16 cellular contexts compared by ENCODE assay signal in the genomic region with DNA sequence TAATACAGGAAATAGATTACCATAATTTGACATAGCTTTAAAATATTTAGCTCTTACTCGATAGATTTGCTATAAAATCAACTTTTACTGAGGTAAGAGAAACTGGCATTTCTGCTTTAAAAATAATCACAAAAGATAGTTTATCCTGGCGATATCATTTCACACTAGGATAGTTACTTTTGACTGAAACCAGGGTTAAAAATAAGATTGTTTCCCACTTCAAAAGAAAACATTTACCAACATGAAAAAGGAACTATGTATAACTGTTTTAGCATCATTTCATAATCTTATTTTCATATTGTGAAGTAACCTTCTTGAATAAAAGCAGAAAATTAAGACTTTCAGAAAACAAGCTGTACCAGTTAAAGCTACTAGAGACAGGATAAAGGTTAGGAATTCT. TPM values are rescaled to one million over a fixed set of nuclear protein-coding genes. Genes with fewer than 3 reads are reported as not detected.
DNase-seq lines count a peak whose midpoint lies in the region; ATAC-seq, FAIRE-seq and TF ChIP-seq lines count a peak whose summit lies in the region.
"Had no signal": no experiment of that assay in that cellular context is flagged by ENCODE, and none has a peak within 500 bp of the region (broad histone marks: within the 10 kb centered on the region; RNA-seq: fewer than 3 reads in every experiment).

No MANE protein-coding gene starts in this region.

- no peak for TF ChIP-seq POLR2A in GM12892 (IDR thresholded peaks at IDR 0.05; ENCODE audit: low read depth, low read length)

- ATAC-seq in stimulated activated naive B cell treated with anti-CD40 and anti-IgM and Interleukin-4, amounts not matched to agents 10 μg/mL and 1 μg/mL and 100 μg/mL, for 72 hours (replicated peaks), result peak in 1 of 2 donors; percentile 7
- ATAC-seq in HG02798 (IDR thresholded peaks at IDR 0.05; ENCODE audit: poor library complexity, unreplicated experiment), result no peak

- 92% methylated on average over 2 of the region's 2 CpGs for WGBS in hepatocyte (ENCODE audit: low lambda C conversion rate, missing lambda C conversion rate)

- no peak overlapping the region for H3K4me2 ChIP-seq in hepatocyte

- H2AFZ ChIP-seq in hepatocyte, result no peak overlapping the region

- no peaks in the 10 kb centered on the region for H3K27me3 Mint-ChIP-seq in activated T-cell treated with anti-CD3 and anti-CD28 coated beads, Interleukin-2, amount 50 U/mL, for 24 hours
- no peaks in the 10 kb centered on the region for H3K27me3 Mint-ChIP-seq in stimulated activated naive B cell treated with anti-CD40 and anti-IgM and Interleukin-4, amounts not matched to agents 10 μg/mL and 1 μg/mL and 100 μg/mL, for 72 hours
- H3K27me3 Mint-ChIP-seq: CD8-positive, alpha-beta memory T cell; IgD-negative memory B cell had no signal

- no peak for TF ChIP-seq CTCF in hepatocyte (IDR thresholded peaks at IDR 0.05; ENCODE audit: poor library complexity)

- no peaks in the 10 kb centered on the region for H3K27me3 ChIP-seq in hepatocyte

- H3K79me2 ChIP-seq in hepatocyte, result peaks cover 9% of the 10 kb centered on the region

- H3K9me2 ChIP-seq in hepatocyte (replicated peaks; ENCODE audit: insufficient read depth), result no peaks in the 10 kb centered on the region

- H4K20me1 ChIP-seq in hepatocyte (ENCODE audit: insufficient read depth, poor library complexity, severe bottlenecking), result no peaks in the 10 kb centered on the region

- H3K27ac Mint-ChIP-seq in activated T-cell treated with anti-CD3 and anti-CD28 coated beads, Interleukin-2, amount 50 U/mL, for 24 hours, result peak overlapping the region; percentile 86
- H3K27ac Mint-ChIP-seq in stimulated activated naive B cell treated with anti-CD40 and anti-IgM and Interleukin-4, amounts not matched to agents 10 μg/mL and 1 μg/mL and 100 μg/mL, for 72 hours, result peak overlapping the region; percentile 11
- H3K27ac Mint-ChIP-seq: H9 had no signal

- H3K4me1 ChIP-seq in hepatocyte (ENCODE audit: insufficient read depth), result no peaks in the 10 kb centered on the region

- H3K4me3 Mint-ChIP-seq in activated T-cell treated with anti-CD3 and anti-CD28 coated beads, Interleukin-2, amount 50 U/mL, for 24 hours, result no peak overlapping the region
- no peak overlapping the region for H3K4me3 Mint-ChIP-seq in stimulated activated naive B cell treated with anti-CD40 and anti-IgM and Interleukin-4, amounts not matched to agents 10 μg/mL and 1 μg/mL and 100 μg/mL, for 72 hours
- H3K4me3 Mint-ChIP-seq: CD8-positive, alpha-beta memory T cell; H9; IgD-negative memory B cell had no signal

- H3K9me3 Mint-ChIP-seq in activated T-cell treated with anti-CD3 and anti-CD28 coated beads, Interleukin-2, amount 50 U/mL, for 24 hours, result no peaks in the 10 kb centered on the region
- no peaks in the 10 kb centered on the region for H3K9me3 Mint-ChIP-seq in stimulated activated naive B cell treated with anti-CD40 and anti-IgM and Interleukin-4, amounts not matched to agents 10 μg/mL and 1 μg/mL and 100 μg/mL, for 72 hours
- H3K9me3 Mint-ChIP-seq: CD8-positive, alpha-beta memory T cell; H9; IgD-negative memory B cell had no signal

- no peaks in the 10 kb centered on the region for H3K9me3 ChIP-seq in hepatocyte (ENCODE audit: low read depth)

- peak overlapping the region; percentile 26 for H3K27ac ChIP-seq in hepatocyte

- H3K4me3 ChIP-seq in hepatocyte, result no peak overlapping the region

- H3K36me3 Mint-ChIP-seq in activated T-cell treated with anti-CD3 and anti-CD28 coated beads, Interleukin-2, amount 50 U/mL, for 24 hours (ENCODE audit: low read depth), result peaks cover 2% of the 10 kb centered on the region
- H3K36me3 Mint-ChIP-seq in stimulated activated naive B cell treated with anti-CD40 and anti-IgM and Interleukin-4, amounts not matched to agents 10 μg/mL and 1 μg/mL and 100 μg/mL, for 72 hours, result peaks cover 23% of the 10 kb centered on the region in 2 donors

- H3K36me3 ChIP-seq in hepatocyte (replicated peaks; ENCODE audit: insufficient read depth, low read depth), result peaks cover 3% of the 10 kb centered on the region

- peaks cover 31% of the 10 kb centered on the region for H3K4me1 Mint-ChIP-seq in activated T-cell treated with anti-CD3 and anti-CD28 coated beads, Interleukin-2, amount 50 U/mL, for 24 hours (ENCODE audit: low read depth)
- peaks cover 12 to 26% of the 10 kb centered on the region in 2 donors for H3K4me1 Mint-ChIP-seq in stimulated activated naive B cell treated with anti-CD40 and anti-IgM and Interleukin-4, amounts not matched to agents 10 μg/mL and 1 μg/mL and 100 μg/mL, for 72 hours
- H3K4me1 Mint-ChIP-seq: H9 had no signal

- FAIRE-seq in GM12892 (lab: Jason Lieb, UNC), result peak; percentile 44

- no peak for DNase-seq in activated T-cell treated with anti-CD3 and anti-CD28 coated beads, Interleukin-2, amount 50 U/mL, for 24 hours
- no peak for DNase-seq in activated T-cell treated with anti-CD3 and anti-CD28 coated beads, Interleukin-2, amount 50 U/mL, for 1 hour
- DNase-seq in GM12892 (ENCODE audit: insufficient read length), result no peak
- no peak for DNase-seq in hepatocyte (ENCODE audit: low spot score)
- DNase-seq in stimulated activated naive B cell treated with anti-CD40 and anti-IgM and Interleukin-4, amounts not matched to agents 10 μg/mL and 1 μg/mL and 100 μg/mL, for 72 hours, result no peak
- no peak for DNase-seq in effector CD8-positive, alpha-beta T cell (lab: John Stamatoyannopoulos, UW)
- no peak for DNase-seq in activated CD4-positive, alpha-beta T cell treated with anti-CD3 and anti-CD28 coated beads, Interleukin-2, amount 50 U/mL, for 4 hours
- DNase-seq: CD8-positive, alpha-beta memory T cell; DMS153; EL; H9; NCI-H1417; NCI-H2029; NCI-H2171 treated with DMSO at 0.1 percent for 48 hours had no signal

RNA-seq across cellular contexts. Expression of a gene that starts 15.3 kb away (rescaled TPM):
- 97.1 TPM for polyA plus RNA-seq in GM12892 (2012; ENCODE audit: missing spikeins)
- 99.6 and 101 TPM in 2 replicates for total RNA-seq in hepatocyte
- polyA plus RNA-seq in hepatocyte, result 104 and 111 TPM in 2 replicates
